Comparison of ENCODE assay signal across 9 cellular contexts in genomic region chr10:71963756-71964668, GRCh38. TPM values are rescaled to one million over a fixed set of nuclear protein-coding genes. Genes with fewer than 3 reads are reported as not detected.
DNase-seq lines count a peak whose midpoint lies in the region; ATAC-seq and TF ChIP-seq lines count a peak whose summit lies in the region.
"Had no signal": no experiment of that assay in that cellular context is flagged by ENCODE, and none has a peak within 500 bp of the region (broad histone marks: within the 10 kb centered on the region; RNA-seq: fewer than 3 reads in every experiment).

TSS of gene CHST3 (plus strand) at chr10:71964395. CDS start at chr10:72005843, 41,448 bp downstream.

- peak within 1 kb of the TSS; percentile 97 for H2AK5ac ChIP-seq in IMR-90 (ENCODE audit: low read depth, low read length)

- H3K4me1 ChIP-seq in IMR-90 (ENCODE audit: control insufficient read depth, insufficient read depth, low read length) (peaks cover 13% of the 10 kb centered on the region), ascending aorta (peaks cover 0 to 36% of the 10 kb centered on the region in 2 donors)

- H2BK20ac ChIP-seq in IMR-90 (ENCODE audit: low read depth, low read length) = peak within 1 kb of the TSS; percentile 64

- H2AK9ac ChIP-seq in IMR-90 (replicated peaks; ENCODE audit: low read depth, low read length, poor library complexity) = peak within 1 kb of the TSS; percentile 96

- H3K9ac ChIP-seq in IMR-90 (ENCODE audit: low read depth, low read length) = peak within 1 kb of the TSS; percentile 94

- H2BK5ac ChIP-seq in IMR-90 (ENCODE audit: low read depth, low read length, poor library complexity, severe bottlenecking) = peak within 1 kb of the TSS; percentile 65

- H3K18ac ChIP-seq in IMR-90 (ENCODE audit: low read depth, low read length) = peak within 1 kb of the TSS; percentile 58

- peak within 1 kb of the TSS; percentile 68 to 90; a peak in 2 of 4 replicates for H4K8ac ChIP-seq in IMR-90 (ENCODE audit: low read depth in 2 of 2, low read length in 2 of 2)

- H4K20me1 ChIP-seq in IMR-90 (ENCODE audit: insufficient read depth, low read length) = peaks cover 25% of the 10 kb centered on the region

- H3K9me3 ChIP-seq in IMR-90 (ENCODE audit: control insufficient read depth, insufficient read depth, low read length) (no peaks in the 10 kb centered on the region; the same call in 1 of the 2 replicates), ascending aorta (no peaks in the 10 kb centered on the region)

- H3K4me3 ChIP-seq in IMR-90 (ENCODE audit: insufficient read depth, low read depth, low read length) (peak within 1 kb of the TSS; percentile 77), ascending aorta (peak within 1 kb of the TSS; percentile 88 to 99)

- peak within 1 kb of the TSS; percentile 92 for H3K14ac ChIP-seq in IMR-90 (replicated peaks; ENCODE audit: low read depth, low read length)

- BruUV-seq in IMR-90 (replicated peaks; lab: Mats Ljungman, UMichigan) = no TSS peak

- no peak for TF ChIP-seq RAD21 in IMR-90 (IDR thresholded peaks at IDR 0.05; ENCODE audit: low read length)

- peak within 1 kb of the TSS; percentile 89 for H2AFZ ChIP-seq in IMR-90 (replicated peaks; ENCODE audit: low read length, poor library complexity)

- H3K4ac ChIP-seq in IMR-90 (ENCODE audit: low read depth, low read length) = peak within 1 kb of the TSS; percentile 94

- H3K36me3 ChIP-seq in IMR-90 (ENCODE audit: control insufficient read depth, insufficient read depth, low read length) (no peaks in the 10 kb centered on the region), ascending aorta (peaks cover 0 to under 1% of the 10 kb centered on the region in 2 donors)

- peak within 1 kb of the TSS; percentile 96 for H3K4me2 ChIP-seq in IMR-90 (ENCODE audit: low read depth, low read length)

- peak; percentile 8; the same call in 1 of the 2 replicates for TF ChIP-seq POLR2A in IMR-90 (IDR thresholded peaks at IDR 0.05; ENCODE audit: low read depth, low read length)

- intact Hi-C loops in IMR-90 (cut with micrococcal nuclease) (loop anchor here (2.0 kb wide), 1 partner anchor 85 kb away; no protein-coding TSS in a partner anchor), ascending aorta (cut with DNase I) (loop anchor here (1.0 to 5.0 kb wide), 3 partner anchors 11 to 373 kb away; no protein-coding TSS in a partner anchor)

- H4K91ac ChIP-seq in IMR-90 (ENCODE audit: insufficient read depth, low read depth, low read length) = peak within 1 kb of the TSS; percentile 81

- H2BK15ac ChIP-seq in IMR-90 (ENCODE audit: low read depth, low read length) = peak within 1 kb of the TSS; percentile 65; the same call in 1 of the 3 replicates

- H2BK120ac ChIP-seq in IMR-90 (ENCODE audit: low read depth, low read length) = peak within 1 kb of the TSS; percentile 60

- 13% methylated on average over 24 of the region's 88 CpGs; no CpG with 5 or more reads in 1 of the 2 experiments for WGBS in IMR-90 (ENCODE audit: extremely low coverage in 2 of 2, insufficient read length in 1 of 2), 2 experiments

- POLR2A ChIA-PET in IMR-90 (lab: Charles Lee; ENCODE audit: unreplicated experiment) = interaction anchor here (0.5 kb wide), 1 partner anchor 367 kb away, joined by 6 read pairs; no protein-coding TSS in a partner anchor

- H3K23ac ChIP-seq in IMR-90 (ENCODE audit: low read depth, low read length) = peak within 1 kb of the TSS; percentile 92

- peaks cover 16 to 41% of the 10 kb centered on the region in 2 experiments for H3K79me1 ChIP-seq in IMR-90 (ENCODE audit: low read depth in 1 of 2, low read length in 2 of 2)

- TF ChIP-seq CTCF in IMR-90 (conservative IDR thresholded peaks at IDR 0.05; ENCODE audit: low read depth, low read length) (no peak), ascending aorta (IDR thresholded peaks at IDR 0.05) (peak in 1 of 3 experiments; percentile 1)

- peak within 1 kb of the TSS; percentile 80; the same call in 1 of the 2 replicates for H3K56ac ChIP-seq in IMR-90 (ENCODE audit: extremely low read depth, insufficient read depth, low read length)

- peak; percentile 65 for DNase-seq in D341Med (ENCODE audit: low spot score)
- peak; percentile 56 for DNase-seq in IMR-90
- peak in 1 of 2 donors; percentile 78 for DNase-seq in ascending aorta (ENCODE audit: low spot score in 2 of 2)
- DNase-seq in hippocampal formation (lab: John Stamatoyannopoulos, UW) = peak; percentile 44 to 63
- DNase-seq in pulmonary artery endothelial cell (ENCODE audit: low read depth, low spot score) = no peak
- DNase-seq in cortex of kidney (lab: John Stamatoyannopoulos, UW) = no peak

- peak; percentile 73 for ATAC-seq in IMR-90 (ENCODE audit: low read depth)
- no peak for ATAC-seq in GM19467 (IDR thresholded peaks at IDR 0.05; ENCODE audit: unreplicated experiment)
- ATAC-seq in GM21381 (IDR thresholded peaks at IDR 0.05; ENCODE audit: unreplicated experiment) = no peak

- peak within 1 kb of the TSS; percentile 39 for H4K5ac ChIP-seq in IMR-90 (ENCODE audit: low read depth, low read length)

- H3K9me1 ChIP-seq in IMR-90 (ENCODE audit: insufficient read depth, low read length) = peaks cover 19% of the 10 kb centered on the region

- in situ Hi-C loops in IMR-90 (cut with MboI; ENCODE audit: low sequenced_read_pairs) = loop anchor here (10.0 kb wide), 1 partner anchor 361 kb away; no protein-coding TSS in a partner anchor

- CTCF ChIA-PET in IMR-90 (lab: Yijun Ruan, JAX) = interaction anchor here (1.4 kb wide), 1 partner anchor 85 kb away, joined by 5 read pairs; no protein-coding TSS in a partner anchor

- H3K27ac ChIP-seq in IMR-90 (ENCODE audit: insufficient read depth, low read length) (peak within 1 kb of the TSS; percentile 74), ascending aorta (peak within 1 kb of the TSS; percentile 100)

- H3K27me3 ChIP-seq in IMR-90 (ENCODE audit: control insufficient read depth, insufficient read depth, low read length) = no peaks in the 10 kb centered on the region
- no peaks in the 10 kb centered on the region for H3K27me3 ChIP-seq in ascending aorta

- dilution Hi-C loops in IMR-90 (cut with HindIII; ENCODE audit: low sequenced_read_pairs, unreplicated experiment) = no loop called here

TF ChIP-seq in IMR-90, 13 proteins besides CTCF, POLR2A, EP300 and RAD21:
- TF ChIP-seq MXI1 (IDR thresholded peaks at IDR 0.05; ENCODE audit: borderline replicate concordance, low read depth, low read length) = no peak
- TF ChIP-seq BHLHE40 (IDR thresholded peaks at IDR 0.05; ENCODE audit: low read depth, low read length) = no peak
- TF ChIP-seq RCOR1 (IDR thresholded peaks at IDR 0.05; ENCODE audit: insufficient replicate concordance, low read length) = no peak
- no peak for TF ChIP-seq FOS (IDR thresholded peaks at IDR 0.05; ENCODE audit: low read depth, low read length)
- TF ChIP-seq ELK1 (IDR thresholded peaks at IDR 0.05; ENCODE audit: borderline replicate concordance, low read depth, low read length) = no peak
- no peak; the same call in 1 of the 2 replicates for TF ChIP-seq MAZ (IDR thresholded peaks at IDR 0.05; ENCODE audit: borderline replicate concordance, low read depth, low read length)
- no peak for TF ChIP-seq RFX5 (IDR thresholded peaks at IDR 0.05; ENCODE audit: low read depth, low read length)

RNA-seq across cellular contexts. Expression of gene CHST3, which starts in this region (rescaled TPM):
- total RNA-seq in IMR-90 (2012; rRNA removed) = 9.0 and 10.6 TPM in 2 replicates
- 8.6 and 9.1 TPM in 2 replicates for polyA plus RNA-seq in IMR-90 (2012; rRNA removed)
- polyA plus RNA-seq in IMR-90 (2012; cell fraction: cytosol; rRNA removed) = 5.5 and 6.1 TPM in 2 replicates
- polyA plus RNA-seq in IMR-90 (2012; cell fraction: nucleus; rRNA removed; ENCODE audit: low replicate concordance) = 5.5 and 7.2 TPM in 2 replicates
- 41.4 TPM for total RNA-seq in ascending aorta
- total RNA-seq in pulmonary artery endothelial cell = 12.9 and 16.7 TPM in 2 replicates
- total RNA-seq: T-helper 1 cell treated with Interleukin-12 subunit alpha and Interleukin-12 subunit beta and Interleukin-4 antibody, amounts not matched to agents 30 ng/mL and 1 ng/mL, for 36 hours had no signal

Comparison
In these comparisons a context has a peak if more than half of its experiments do, and no peak if none do; other contexts are left out.
1. DNase-seq: peak in D341Med (single experiment), IMR-90 (single experiment) and hippocampal formation (2 of 2); none in pulmonary artery endothelial cell (single experiment) and cortex of kidney (single experiment).